Comparison of ENCODE assay signal across 8 cellular contexts in the genomic region with DNA sequence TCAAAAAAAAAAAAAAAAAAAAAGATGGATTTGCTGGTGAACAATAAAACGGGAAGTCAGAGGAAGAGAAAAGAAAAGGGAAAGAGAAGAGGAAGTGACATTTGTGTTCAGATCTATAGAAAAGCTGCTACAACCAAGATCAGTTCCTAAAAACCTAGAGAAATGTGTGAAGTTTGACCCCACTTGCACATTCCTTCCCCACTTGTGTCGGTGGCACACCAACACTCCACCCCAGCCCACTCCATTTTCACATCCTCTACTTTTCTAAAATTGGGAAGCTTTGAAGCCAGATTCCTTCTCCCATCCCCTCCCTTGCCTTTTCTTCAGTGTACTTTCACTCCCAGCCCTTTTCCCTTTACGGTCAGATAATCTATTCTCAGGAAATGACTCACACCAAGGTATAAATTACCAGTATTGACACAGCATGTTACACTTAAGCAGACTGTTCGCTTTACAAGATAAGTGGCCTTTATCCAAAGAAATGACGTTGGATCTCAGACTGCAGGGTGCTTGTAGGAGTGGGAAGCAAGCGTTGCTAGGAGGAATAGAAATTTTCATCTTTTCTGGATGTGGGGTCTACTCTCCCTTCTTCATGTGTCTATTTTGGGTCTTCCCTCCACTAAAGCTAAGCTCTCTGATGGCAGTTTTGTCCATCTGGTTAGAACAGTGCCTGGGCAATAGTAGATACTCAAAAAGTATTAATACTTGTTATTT.
A peak's percentile ranks its signal among the peaks of the same experiment; 100 is the strongest.
DNase-seq lines count a peak whose midpoint lies in the region; ATAC-seq lines count a peak whose summit lies in the region.

No MANE protein-coding gene starts in this region.

- WGBS in mesodermal cell (ENCODE audit: insufficient coverage in 2 of 2), 2 experiments: 18 to 29% methylated on average over 2 to 5 of the region's 6 CpGs

- peaks cover 70% of the 10 kb centered on the region for H3K4me1 ChIP-seq in mesodermal cell (ENCODE audit: control insufficient read depth, insufficient read depth, low read length, poor library complexity, severe bottlenecking)

- H3K4me3 ChIP-seq in mesodermal cell (ENCODE audit: extremely low read depth, insufficient read depth, low read length, poor library complexity, severe bottlenecking): no peak overlapping the region

- DNase-seq in ELF-1 (ENCODE audit: low read depth, low spot score): peak; percentile 40
- DNase-seq in NCI-H2227 (lab: John Stamatoyannopoulos, UW; ENCODE audit: unreplicated experiment): peak; percentile 85
- DNase-seq in T47D (ENCODE audit: low read depth in 1 of 2, low spot score in 1 of 2): peak; percentile 7 to 44
- DNase-seq in HuH-7 (ENCODE audit: low spot score): no peak
- DNase-seq in posterior vena cava (ENCODE audit: low spot score): no peak
- no peak for DNase-seq in amygdala (lab: John Stamatoyannopoulos, UW)

- intact Hi-C loops in posterior vena cava (cut with DNase I): no loop called here

- H3K36me3 ChIP-seq in mesodermal cell (ENCODE audit: control insufficient read depth, insufficient read depth, low read length): no peaks in the 10 kb centered on the region

- in situ Hi-C loops in T47D (cut with HindIII; ENCODE audit: low pct_unique_long_range_greater_than_20kb, low sequenced_read_pairs): no loop called here

- H3K27ac ChIP-seq in mesodermal cell (ENCODE audit: low read depth, low read length, severe bottlenecking): peak overlapping the region; percentile 93

- no peak for ATAC-seq in HG02884 (IDR thresholded peaks at IDR 0.05; ENCODE audit: unreplicated experiment)

- H3K9me3 ChIP-seq in mesodermal cell (ENCODE audit: control insufficient read depth, low read length): no peaks in the 10 kb centered on the region

Comparison
In these comparisons a context has a peak if more than half of its experiments do, and no peak if none do; other contexts are left out.
1. DNase-seq: peak in ELF-1 (single experiment), NCI-H2227 (single experiment) and T47D (2 of 2); none in HuH-7 (single experiment), posterior vena cava (single experiment) and amygdala (0 of 56).